Comparison of ENCODE assay signal across 23 cellular contexts in the genomic region with DNA sequence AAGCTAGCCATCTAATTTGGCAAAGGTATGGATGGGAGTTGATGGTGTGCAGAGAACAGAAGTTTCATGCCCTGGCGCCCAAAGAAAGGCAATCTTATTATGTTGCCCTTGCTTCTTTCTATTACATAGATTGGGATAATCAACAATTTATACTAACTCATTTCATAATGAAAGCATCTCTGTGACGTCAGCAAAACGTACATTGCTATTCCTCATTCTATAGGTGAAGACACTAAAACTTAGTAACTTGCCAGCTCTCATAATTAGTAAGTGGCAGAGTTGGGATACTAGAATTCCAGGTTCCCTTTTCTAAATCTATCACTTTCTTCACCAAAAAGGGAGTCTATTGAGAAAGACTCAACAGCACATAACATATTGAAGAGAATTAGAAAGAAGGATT.
DNase-seq lines count a peak whose midpoint lies in the region; FAIRE-seq and TF ChIP-seq lines count a peak whose summit lies in the region.
"Had no signal": no experiment of that assay in that cellular context is flagged by ENCODE, and none has a peak within 500 bp of the region (broad histone marks: within the 10 kb centered on the region; RNA-seq: fewer than 3 reads in every experiment).

No MANE protein-coding gene starts in this region.

- no peaks in the 10 kb centered on the region for H3F3A ChIP-seq in neural progenitor cell (ENCODE audit: low read depth)

- H3K36me3 Mint-ChIP-seq in astrocyte (ENCODE audit: low read depth, unreplicated experiment): no peaks in the 10 kb centered on the region
- H3K36me3 Mint-ChIP-seq in nephron (ENCODE audit: low read depth): no peaks in the 10 kb centered on the region
- H3K36me3 Mint-ChIP-seq in neural progenitor cell: no peaks in the 10 kb centered on the region
- H3K36me3 Mint-ChIP-seq: CD8-positive, alpha-beta T cell had no signal

- H3K27ac ChIP-seq in astrocyte (ENCODE audit: low read depth, low read length) (no peak overlapping the region), neural progenitor cell (no peak overlapping the region)
- H3K27ac ChIP-seq: BLaER1 treated with 17β-estradiol and CSF1 and Interleukin-3, amounts not matched to agents 10 nM and 100 nM; C4-2B had no signal

- H3K79me2 ChIP-seq in astrocyte (ENCODE audit: insufficient read depth, low read length): no peaks in the 10 kb centered on the region
- no peaks in the 10 kb centered on the region for H3K79me2 ChIP-seq in neural progenitor cell (ENCODE audit: low read depth)

- peaks cover 2% of the 10 kb centered on the region for H3K9me3 Mint-ChIP-seq in astrocyte (ENCODE audit: unreplicated experiment)
- no peaks in the 10 kb centered on the region for H3K9me3 Mint-ChIP-seq in nephron
- peaks cover 2% of the 10 kb centered on the region for H3K9me3 Mint-ChIP-seq in neural progenitor cell
- H3K9me3 Mint-ChIP-seq: CD8-positive, alpha-beta T cell had no signal

- H3K9me3 ChIP-seq in astrocyte (ENCODE audit: insufficient read depth, low read depth, low read length): no peaks in the 10 kb centered on the region
- no peaks in the 10 kb centered on the region for H3K9me3 ChIP-seq in neural progenitor cell (ENCODE audit: low read depth)
- H3K9me3 ChIP-seq: Caco-2 had no signal

- no peak overlapping the region for H2AFZ ChIP-seq in astrocyte (ENCODE audit: low read depth, low read length)
- no peak overlapping the region for H2AFZ ChIP-seq in neural progenitor cell (replicated peaks)

- H3K4me1 Mint-ChIP-seq in astrocyte (ENCODE audit: low read depth, unreplicated experiment) (no peaks in the 10 kb centered on the region), nephron (peaks cover 48% of the 10 kb centered on the region), neural progenitor cell (peaks cover 5% of the 10 kb centered on the region)
- H3K4me1 Mint-ChIP-seq: B cell had no signal

- H3K4me1 ChIP-seq in astrocyte (ENCODE audit: insufficient read depth, low read length) (no peaks in the 10 kb centered on the region), neural progenitor cell (peaks cover 8% of the 10 kb centered on the region)
- H3K4me1 ChIP-seq: BLaER1 treated with 17β-estradiol and CSF1 and Interleukin-3, amounts not matched to agents 10 nM and 100 nM; Caco-2 had no signal

- H3K36me3 ChIP-seq in astrocyte (ENCODE audit: insufficient read depth, low read length) (no peaks in the 10 kb centered on the region), neural progenitor cell (no peaks in the 10 kb centered on the region)
- H3K36me3 ChIP-seq: BLaER1 treated with 17β-estradiol and CSF1 and Interleukin-3, amounts not matched to agents 10 nM and 100 nM had no signal

- TF ChIP-seq CTCF in astrocyte (IDR thresholded peaks at IDR 0.05; ENCODE audit: insufficient read depth, low read depth, low read length): no peak
- no peak for TF ChIP-seq CTCF in nephron (IDR thresholded peaks at IDR 0.05; ENCODE audit: unreplicated experiment in 3 of 3)
- no peak for TF ChIP-seq CTCF in neural progenitor cell (IDR thresholded peaks at IDR 0.05)

- H3K27me3 ChIP-seq in astrocyte (ENCODE audit: insufficient read depth, low read length) (no peaks in the 10 kb centered on the region), neural progenitor cell (no peaks in the 10 kb centered on the region)
- H3K27me3 ChIP-seq: BLaER1 treated with 17β-estradiol and CSF1 and Interleukin-3, amounts not matched to agents 10 nM and 100 nM had no signal

- H3K4me3 ChIP-seq in astrocyte (ENCODE audit: insufficient read depth, low read depth, low read length) (no peak overlapping the region), neural progenitor cell (no peak overlapping the region)
- H3K4me3 ChIP-seq: BLaER1 treated with 17β-estradiol and CSF1 and Interleukin-3, amounts not matched to agents 10 nM and 100 nM had no signal

- H3K27ac Mint-ChIP-seq in astrocyte (ENCODE audit: unreplicated experiment): no peak overlapping the region
- H3K27ac Mint-ChIP-seq in nephron: peak overlapping the region; percentile 97 to 98 (median 97)
- H3K27ac Mint-ChIP-seq in neural progenitor cell: peak overlapping the region; percentile 6
- H3K27ac Mint-ChIP-seq: B cell; CD4-positive, alpha-beta T cell; CD8-positive, alpha-beta T cell had no signal

- H3K4me3 Mint-ChIP-seq in astrocyte (ENCODE audit: unreplicated experiment) (no peak overlapping the region), nephron (no peak overlapping the region), neural progenitor cell (no peak overlapping the region)
- H3K4me3 Mint-ChIP-seq: B cell; CD4-positive, alpha-beta T cell; CD8-positive, alpha-beta T cell had no signal

- H3K4me2 ChIP-seq in astrocyte (ENCODE audit: low read length) (no peak overlapping the region), neural progenitor cell (no peak overlapping the region)
- H3K4me2 ChIP-seq: BLaER1 treated with 17β-estradiol and CSF1 and Interleukin-3, amounts not matched to agents 10 nM and 100 nM had no signal

- H3K9ac ChIP-seq in astrocyte (ENCODE audit: low read length) (no peak overlapping the region), neural progenitor cell (no peak overlapping the region)
- H3K9ac ChIP-seq: BLaER1 treated with 17β-estradiol and CSF1 and Interleukin-3, amounts not matched to agents 10 nM and 100 nM had no signal

- no peaks in the 10 kb centered on the region for H4K20me1 ChIP-seq in astrocyte (ENCODE audit: insufficient read depth, low read length)
- no peaks in the 10 kb centered on the region for H4K20me1 ChIP-seq in neural progenitor cell (ENCODE audit: low read depth)
- H4K20me1 ChIP-seq: BLaER1 treated with 17β-estradiol and CSF1 and Interleukin-3, amounts not matched to agents 10 nM and 100 nM had no signal

- no peaks in the 10 kb centered on the region for H3K27me3 Mint-ChIP-seq in astrocyte (ENCODE audit: low read depth, unreplicated experiment)
- no peaks in the 10 kb centered on the region for H3K27me3 Mint-ChIP-seq in nephron (ENCODE audit: low read depth)
- peaks cover 5% of the 10 kb centered on the region for H3K27me3 Mint-ChIP-seq in neural progenitor cell (ENCODE audit: insufficient read depth, low read depth)
- H3K27me3 Mint-ChIP-seq: B cell; CD4-positive, alpha-beta T cell had no signal

- FAIRE-seq in astrocyte (lab: Jason Lieb, UNC): peak; percentile 5
- FAIRE-seq: A204.1, D721Med, G401.6, GM12891, GM19239 had no signal

- DNase-seq in astrocyte (ENCODE audit: low read depth) (no peak), neural progenitor cell (ENCODE audit: low spot score) (no peak), pons (ENCODE audit: low spot score) (no peak), NCI-H2081 treated with DMSO at 0.1 percent for 48 hours (lab: John Stamatoyannopoulos, UW) (no peak), medulla oblongata (ENCODE audit: extremely low spot score) (no peak)
- DNase-seq: 8988T; ACHN; AML-193; Caco-2; Calu3; CD4-positive, alpha-beta T cell; CD8-positive, alpha-beta T cell; DMS79 treated with DMSO at 0.1 percent for 48 hours; GF-D8 had no signal
